9 cellular contexts compared by ENCODE assay signal in genomic region chr5:40383719-40384651, GRCh38.
A peak's percentile ranks its signal among the peaks of the same experiment; 100 is the strongest.
DNase-seq lines count a peak whose midpoint lies in the region; ATAC-seq, FAIRE-seq and TF ChIP-seq lines count a peak whose summit lies in the region.
"Had no signal": no experiment of that assay in that cellular context is flagged by ENCODE, and none has a peak within 500 bp of the region (broad histone marks: within the 10 kb centered on the region; RNA-seq: fewer than 3 reads in every experiment).

No MANE protein-coding gene starts in this region.

- H3K9me3 ChIP-seq in subcutaneous abdominal adipose tissue (ENCODE audit: control insufficient read depth in 5 of 5, low read length in 5 of 5): no peaks in the 10 kb centered on the region

- peak overlapping the region; percentile 86 for H3K27ac Mint-ChIP-seq in activated CD8-positive, alpha-beta memory T cell treated with anti-CD3 and anti-CD28 coated beads, Interleukin-2, amount 10 ng/mL, durations not matched to agents 7 days and 5 days

- CTCF ChIA-PET in activated CD8-positive, alpha-beta memory T cell treated with anti-CD3 and anti-CD28 coated beads, Interleukin-2, amount 10 ng/mL, durations not matched to agents 7 days and 5 days (lab: Charles Lee): interaction anchor here (0.6 to 1.6 kb wide), 2 partner anchors 26 to 97 kb away, joined by 3 to 4 read pairs; no protein-coding TSS in a partner anchor

- H3K27me3 ChIP-seq in HL-60 (ENCODE audit: insufficient read depth, poor library complexity, severe bottlenecking): no peaks in the 10 kb centered on the region
- H3K27me3 ChIP-seq in bronchial epithelial cell (ENCODE audit: control insufficient read depth, insufficient read depth, low read length): no peaks in the 10 kb centered on the region
- H3K27me3 ChIP-seq in subcutaneous abdominal adipose tissue (ENCODE audit: control insufficient read depth in 5 of 5, insufficient read depth in 4 of 5, low read length in 5 of 5): no peaks in the 10 kb centered on the region

- peaks cover 2 to 35% (median 29%) of the 10 kb centered on the region in 5 donors for H3K4me1 ChIP-seq in subcutaneous abdominal adipose tissue (ENCODE audit: control insufficient read depth in 5 of 5, insufficient read depth in 5 of 5, low read length in 5 of 5)

- no peak overlapping the region for H3K9ac ChIP-seq in subcutaneous abdominal adipose tissue (ENCODE audit: low read length in 5 of 5)

- H3K36me3 Mint-ChIP-seq in activated CD8-positive, alpha-beta memory T cell treated with anti-CD3 and anti-CD28 coated beads, Interleukin-2, amount 10 ng/mL, durations not matched to agents 7 days and 5 days: peaks cover 27% of the 10 kb centered on the region

- H3K36me3 ChIP-seq in bronchial epithelial cell (ENCODE audit: control insufficient read depth, insufficient read depth, low read length) (no peaks in the 10 kb centered on the region), subcutaneous abdominal adipose tissue (ENCODE audit: control insufficient read depth in 5 of 5, insufficient read depth in 5 of 5, low read length in 5 of 5) (no peaks in the 10 kb centered on the region)

- no peak overlapping the region for H3K4me3 ChIP-seq in HL-60 (replicated peaks; ENCODE audit: insufficient read depth, low read length)
- H3K4me3 ChIP-seq in bronchial epithelial cell (ENCODE audit: low read depth, low read length): no peak overlapping the region
- H3K4me3 ChIP-seq in subcutaneous abdominal adipose tissue (ENCODE audit: low read depth in 1 of 5, low read length in 5 of 5): no peak overlapping the region

- peak overlapping the region; percentile 53 for H3K4me3 Mint-ChIP-seq in activated CD8-positive, alpha-beta memory T cell treated with anti-CD3 and anti-CD28 coated beads, Interleukin-2, amount 10 ng/mL, durations not matched to agents 7 days and 5 days

- ATAC-seq in activated CD8-positive, alpha-beta memory T cell treated with anti-CD3 and anti-CD28 coated beads, Interleukin-2, amount 10 ng/mL, durations not matched to agents 7 days and 5 days: peak; percentile 75

- H3K27ac ChIP-seq in HL-60 (replicated peaks) (peak overlapping the region; percentile 78), subcutaneous abdominal adipose tissue (ENCODE audit: low read depth, low read length) (peak overlapping the region; percentile 26)
- H3K27ac ChIP-seq: C4-2B had no signal

- H3K27me3 Mint-ChIP-seq in activated CD8-positive, alpha-beta memory T cell treated with anti-CD3 and anti-CD28 coated beads, Interleukin-2, amount 10 ng/mL, durations not matched to agents 7 days and 5 days: no peaks in the 10 kb centered on the region

- TF ChIP-seq CTCF in HL-60 (IDR thresholded peaks at IDR 0.05; ENCODE audit: insufficient read depth, low read length) (no peak), bronchial epithelial cell (IDR thresholded peaks at IDR 0.05; ENCODE audit: insufficient read depth, low read length, severe bottlenecking) (no peak)

- peaks cover 75% of the 10 kb centered on the region for H3K4me1 Mint-ChIP-seq in activated CD8-positive, alpha-beta memory T cell treated with anti-CD3 and anti-CD28 coated beads, Interleukin-2, amount 10 ng/mL, durations not matched to agents 7 days and 5 days

- no peak for DNase-seq in activated CD8-positive, alpha-beta memory T cell treated with anti-CD3 and anti-CD28 coated beads, Interleukin-2, amount 10 ng/mL, durations not matched to agents 7 days and 5 days
- DNase-seq in activated CD8-positive, alpha-beta memory T cell treated with anti-CD3 and anti-CD28 coated beads, Interleukin-2, amount 50 U/mL, for 48 hours: no peak
- DNase-seq in HL-60 (ENCODE audit: low read depth in 1 of 2, low spot score in 1 of 2) (no peak), bronchial epithelial cell (ENCODE audit: low read depth) (peak; percentile 91), frontal cortex (ENCODE audit: low spot score in 2 of 2) (no peak), NCI-H345 (lab: John Stamatoyannopoulos, UW) (no peak), NCI-H510A treated with DMSO at 0.1 percent for 48 hours (lab: John Stamatoyannopoulos, UW) (no peak)

- H3K9me3 Mint-ChIP-seq in activated CD8-positive, alpha-beta memory T cell treated with anti-CD3 and anti-CD28 coated beads, Interleukin-2, amount 10 ng/mL, durations not matched to agents 7 days and 5 days (ENCODE audit: low read depth): peaks cover 7% of the 10 kb centered on the region

- FAIRE-seq in bronchial epithelial cell (lab: Jason Lieb, UNC) (no peak), frontal cortex (lab: Jason Lieb, UNC) (no peak)
